18 cellular contexts compared by ENCODE assay signal in genomic region chr6:152701081-152701862, GRCh38. TPM values are rescaled to one million over a fixed set of nuclear protein-coding genes. Genes with fewer than 3 reads are reported as not detected.
A peak's percentile ranks its signal among the peaks of the same experiment; 100 is the strongest.
DNase-seq lines count a peak whose midpoint lies in the region; ATAC-seq, FAIRE-seq and TF ChIP-seq lines count a peak whose summit lies in the region.
"Had no signal": no experiment of that assay in that cellular context is flagged by ENCODE, and none has a peak within 500 bp of the region (broad histone marks: within the 10 kb centered on the region; RNA-seq: fewer than 3 reads in every experiment).

No MANE protein-coding gene starts in this region.

- no peak overlapping the region for H3K4me3 Mint-ChIP-seq in activated T-cell treated with anti-CD3 and anti-CD28 coated beads, Interleukin-2, amount 50 U/mL, for 4 hours
- H3K4me3 Mint-ChIP-seq: T-helper 1 cell treated with Interleukin-12 subunit alpha and Interleukin-12 subunit beta and Interleukin-4 antibody, amounts not matched to agents 30 μg/mL and 1 μg/mL, for 36 hours had no signal

- H3K27me3 ChIP-seq in OCI-LY1 (ENCODE audit: insufficient read depth, low read length) (no peaks in the 10 kb centered on the region), aorta (ENCODE audit: control insufficient read depth in 1 of 2, insufficient read depth in 2 of 2, low read length in 1 of 2) (peaks cover 0 to 2% of the 10 kb centered on the region in 2 donors)

- 35 to 38% methylated on average over 7 of the region's 7 CpGs for WGBS in aorta, 2 donors

- H3K4me2 ChIP-seq in OCI-LY1 (ENCODE audit: low read length) = no peak overlapping the region

- H3K36me3 ChIP-seq in OCI-LY1 (ENCODE audit: insufficient read depth, low read length) (no peaks in the 10 kb centered on the region), mucosa of descending colon (ENCODE audit: low read depth) (no peaks in the 10 kb centered on the region), aorta (ENCODE audit: control insufficient read depth in 1 of 2, insufficient read depth in 2 of 2, low read length in 1 of 2) (no peaks in the 10 kb centered on the region)

- peaks cover 10% of the 10 kb centered on the region for H3K4me1 ChIP-seq in OCI-LY1 (ENCODE audit: insufficient read depth, low read length, severe bottlenecking)
- no peaks in the 10 kb centered on the region for H3K4me1 ChIP-seq in mucosa of descending colon (ENCODE audit: low read depth)
- no peaks in the 10 kb centered on the region for H3K4me1 ChIP-seq in aorta (ENCODE audit: control insufficient read depth in 1 of 2, insufficient read depth in 2 of 2, low read length in 2 of 2)
- H3K4me1 ChIP-seq: parathyroid adenoma had no signal

- peak; percentile 45 for TF ChIP-seq CTCF in D721Med (IDR thresholded peaks at IDR 0.05; ENCODE audit: insufficient read depth, missing control alignments)
- peak; percentile 31; the same call in 1 of the 2 replicates for TF ChIP-seq CTCF in OCI-LY1 (IDR thresholded peaks at IDR 0.05; ENCODE audit: low read length)
- TF ChIP-seq CTCF in choroid plexus epithelial cell (conservative IDR thresholded peaks at IDR 0.05; ENCODE audit: low read depth, low read length) = peak; percentile 7
- no peak for TF ChIP-seq CTCF in mucosa of descending colon (IDR thresholded peaks at IDR 0.05)

- no peak overlapping the region for H3K9ac ChIP-seq in OCI-LY1 (ENCODE audit: low read length)
- H3K9ac ChIP-seq: parathyroid adenoma had no signal

- ATAC-seq in mucosa of descending colon (no peak), HG03469 (IDR thresholded peaks at IDR 0.05; ENCODE audit: unreplicated experiment) (no peak), aorta (ENCODE audit: low FRiP score) (no peak)
- ATAC-seq in activated T-cell treated with anti-CD3 and anti-CD28 coated beads, Interleukin-2, amount 50 U/mL, for 4 hours = no peak

- H3K4me3 ChIP-seq in OCI-LY1 (ENCODE audit: low read depth, low read length, poor library complexity, severe bottlenecking) = no peak overlapping the region
- H3K4me3 ChIP-seq in choroid plexus epithelial cell (ENCODE audit: low read depth, low read length) = no peak overlapping the region
- H3K4me3 ChIP-seq in mucosa of descending colon = no peak overlapping the region
- no peak overlapping the region for H3K4me3 ChIP-seq in aorta (ENCODE audit: low read length in 2 of 2)

- no peaks in the 10 kb centered on the region for H3K79me2 ChIP-seq in OCI-LY1 (ENCODE audit: insufficient read depth, low read length)
- H3K79me2 ChIP-seq: parathyroid adenoma had no signal

- H4K20me1 ChIP-seq in OCI-LY1 (ENCODE audit: insufficient read depth, low read length) = no peaks in the 10 kb centered on the region

- no peak for FAIRE-seq in D721Med (lab: Jason Lieb, UNC)

- H3F3A ChIP-seq in OCI-LY1 (ENCODE audit: insufficient read depth, low read length) = no peaks in the 10 kb centered on the region

- no peaks in the 10 kb centered on the region for H3K4me1 Mint-ChIP-seq in activated T-cell treated with anti-CD3 and anti-CD28 coated beads, Interleukin-2, amount 50 U/mL, for 4 hours (ENCODE audit: low read depth)

- H3K36me3 Mint-ChIP-seq in activated T-cell treated with anti-CD3 and anti-CD28 coated beads, Interleukin-2, amount 50 U/mL, for 4 hours (ENCODE audit: insufficient read depth) = no peaks in the 10 kb centered on the region

- H3K27ac ChIP-seq in OCI-LY1 (ENCODE audit: low read depth, low read length, poor library complexity, severe bottlenecking) (no peak overlapping the region), aorta (ENCODE audit: low read depth in 1 of 2, low read length in 2 of 2) (no peak overlapping the region)
- H3K27ac ChIP-seq: C4-2B, parathyroid adenoma had no signal

- no peak for DNase-seq in D721Med (ENCODE audit: insufficient read length, low spot score)
- peak; percentile 25 for DNase-seq in choroid plexus epithelial cell (ENCODE audit: low read depth)
- peak; percentile 57 to 67 for DNase-seq in lung microvascular endothelial cell (ENCODE audit: low read depth in 2 of 2)
- DNase-seq in mucosa of descending colon = no peak
- DNase-seq in activated T-cell treated with anti-CD3 and anti-CD28 coated beads, Interleukin-2, amount 50 U/mL, for 4 hours = no peak
- no peak for DNase-seq in aorta
- DNase-seq: activated CD4-positive, alpha-beta T cell treated with anti-CD3 and anti-CD28 coated beads, Interleukin-2, amount 50 U/mL, for 48 hours; activated effector memory CD4-positive, alpha-beta T cell treated with anti-CD3 and anti-CD28 coated beads, Interleukin-2, amount 50 U/mL, for 16 hours; cerebellar nuclear complex; GF-D8; KBM-7; NCI-H187 treated with DMSO at 0.1 percent for 48 hours; stimulated activated CD4-positive, alpha-beta T cell treated with anti-CD3 and anti-CD28 coated beads, Interleukin-2, amount 100 ng/mL, for 48 hours had no signal

- no peaks in the 10 kb centered on the region for H3K9me3 Mint-ChIP-seq in activated T-cell treated with anti-CD3 and anti-CD28 coated beads, Interleukin-2, amount 50 U/mL, for 4 hours
- H3K9me3 Mint-ChIP-seq: T-helper 1 cell treated with Interleukin-12 subunit alpha and Interleukin-12 subunit beta and Interleukin-4 antibody, amounts not matched to agents 30 μg/mL and 1 μg/mL, for 36 hours had no signal

- intact Hi-C loops in mucosa of descending colon (cut with DNase I, micrococcal nuclease) (no loop called here), aorta (cut with DNase I) (no loop called here)

- peaks cover 15% of the 10 kb centered on the region for H3K27me3 Mint-ChIP-seq in activated T-cell treated with anti-CD3 and anti-CD28 coated beads, Interleukin-2, amount 50 U/mL, for 4 hours (ENCODE audit: low read depth)

- H3K9me3 ChIP-seq in OCI-LY1 (ENCODE audit: low read length) (no peaks in the 10 kb centered on the region), mucosa of descending colon (no peaks in the 10 kb centered on the region), aorta (ENCODE audit: control insufficient read depth, low read length) (no peaks in the 10 kb centered on the region)

- H3K9me2 ChIP-seq in OCI-LY1 (ENCODE audit: low read depth, low read length) = no peaks in the 10 kb centered on the region

- no peak overlapping the region for H2AFZ ChIP-seq in OCI-LY1 (ENCODE audit: low read length)
- H2AFZ ChIP-seq: parathyroid adenoma had no signal

RNA-seq across cellular contexts. Expression of gene MYCT1, which starts 3.6 kb away (rescaled TPM):
- 170 and 256 TPM in 2 replicates for total RNA-seq in lung microvascular endothelial cell
- total RNA-seq in mucosa of descending colon = 1 to 10 TPM; 2.3 to 6.2 (median 3.8) TPM
- total RNA-seq in activated T-cell treated with anti-CD3 and anti-CD28 coated beads, Interleukin-2, amount 50 U/mL, for 4 hours = not detected
- total RNA-seq in aorta = 10 to 100 TPM; 11.9 to 20.1 TPM
- polyA plus RNA-seq in aorta = 1 to 10 TPM in 1 of 2 donors, under 1 TPM in 1; 0.59 to 2.0 TPM

RNA-seq across cellular contexts. Expression of gene VIP, which starts 49.3 kb away (rescaled TPM):
- total RNA-seq in lung microvascular endothelial cell (0.65 and 0.99 TPM in 2 replicates), mucosa of descending colon (10 to 100 TPM in 1 of 3 donors, 1 to 10 TPM in 2; 6.7 to 50.2 (median 8.9) TPM), aorta (1 to 10 TPM in 1 of 2 donors, under 1 TPM in 1; 0.78 to 1.5 TPM)
- total RNA-seq in activated T-cell treated with anti-CD3 and anti-CD28 coated beads, Interleukin-2, amount 50 U/mL, for 4 hours = not detected
- under 1 TPM in 1 of 2 donors, not detected in 1; 0.38 TPM for polyA plus RNA-seq in aorta

Comparison
In these comparisons a context has a peak if more than half of its experiments do, and no peak if none do; other contexts are left out.
1. DNase-seq: peak in choroid plexus epithelial cell (single experiment) and lung microvascular endothelial cell (2 of 2); none in D721Med (single experiment), mucosa of descending colon (0 of 3), activated T-cell treated with anti-CD3 and anti-CD28 coated beads, Interleukin-2, amount 50 U/mL, for 4 hours (single experiment) and aorta (0 of 2).